In genomic region chr5:159096555-159097460, GRCh38 we compare ENCODE assay signal across 9 cellular contexts. TPM values are rescaled to one million over a fixed set of nuclear protein-coding genes. Genes with fewer than 3 reads are reported as not detected.
A peak's percentile ranks its signal among the peaks of the same experiment; 100 is the strongest.
DNase-seq lines count a peak whose midpoint lies in the region; ATAC-seq and TF ChIP-seq lines count a peak whose summit lies in the region.
"Had no signal": no experiment of that assay in that cellular context is flagged by ENCODE, and none has a peak within 500 bp of the region (broad histone marks: within the 10 kb centered on the region; RNA-seq: fewer than 3 reads in every experiment).

No MANE protein-coding gene starts in this region.

- TF ChIP-seq CTCF in brain (conservative IDR thresholded peaks at IDR 0.05) (no peak), mesothelial cell of epicardium (IDR thresholded peaks at IDR 0.05; ENCODE audit: unreplicated experiment) (no peak), type B pancreatic cell (conservative IDR thresholded peaks at IDR 0.05) (no peak)

- H3K9me3 Mint-ChIP-seq in activated naive CD4-positive, alpha-beta T cell treated with anti-CD3 and anti-CD28 coated beads, Interleukin-2, amount 10 ng/mL, durations not matched to agents 7 days and 5 days: no peaks in the 10 kb centered on the region
- H3K9me3 Mint-ChIP-seq in brain (peaks cover 0 to 8% (median 0%) of the 10 kb centered on the region in 5 experiments), mesothelial cell of epicardium (no peaks in the 10 kb centered on the region), type B pancreatic cell (no peaks in the 10 kb centered on the region)

- peaks cover 74% of the 10 kb centered on the region for H3K27me3 Mint-ChIP-seq in activated naive CD4-positive, alpha-beta T cell treated with anti-CD3 and anti-CD28 coated beads, Interleukin-2, amount 10 ng/mL, durations not matched to agents 7 days and 5 days
- H3K27me3 Mint-ChIP-seq in brain: peaks cover 82% of the 10 kb centered on the region
- H3K27me3 Mint-ChIP-seq in mesothelial cell of epicardium (ENCODE audit: low read depth): peaks cover 95% of the 10 kb centered on the region
- H3K27me3 Mint-ChIP-seq in type B pancreatic cell: peaks cover 94% of the 10 kb centered on the region

- no peak for DNase-seq in activated naive CD4-positive, alpha-beta T cell treated with anti-CD3 and anti-CD28 coated beads, Interleukin-2, amount 10 ng/mL, durations not matched to agents 7 days and 5 days
- no peak for DNase-seq in activated naive CD4-positive, alpha-beta T cell treated with anti-CD3 and anti-CD28 coated beads, Interleukin-2, amount 50 U/mL, for 16 hours
- no peak for DNase-seq in mesothelial cell of epicardium (ENCODE audit: low spot score in 2 of 2, unreplicated experiment in 2 of 2)
- DNase-seq in type B pancreatic cell (ENCODE audit: extremely low spot score, unreplicated experiment): peak; percentile 66
- DNase-seq in NCI-H345 (lab: John Stamatoyannopoulos, UW): no peak
- DNase-seq: AML-193 had no signal

- H3K4me3 Mint-ChIP-seq in activated naive CD4-positive, alpha-beta T cell treated with anti-CD3 and anti-CD28 coated beads, Interleukin-2, amount 10 ng/mL, durations not matched to agents 7 days and 5 days: peak overlapping the region; percentile 73
- H3K4me3 Mint-ChIP-seq in brain (peak overlapping the region in 4 of 5 experiments; percentile 88 to 94 (median 91)), mesothelial cell of epicardium (peak overlapping the region; percentile 62), type B pancreatic cell (peak overlapping the region; percentile 92)

- ATAC-seq in HG03139 (IDR thresholded peaks at IDR 0.05; ENCODE audit: unreplicated experiment): no peak
- no peak for ATAC-seq in HG03520 (IDR thresholded peaks at IDR 0.05; ENCODE audit: unreplicated experiment)

- peaks cover 55% of the 10 kb centered on the region for H3K4me1 Mint-ChIP-seq in activated naive CD4-positive, alpha-beta T cell treated with anti-CD3 and anti-CD28 coated beads, Interleukin-2, amount 10 ng/mL, durations not matched to agents 7 days and 5 days
- peaks cover 66% of the 10 kb centered on the region for H3K4me1 Mint-ChIP-seq in brain
- H3K4me1 Mint-ChIP-seq in mesothelial cell of epicardium: peaks cover 34% of the 10 kb centered on the region
- H3K4me1 Mint-ChIP-seq in type B pancreatic cell (ENCODE audit: unreplicated experiment): peaks cover 29% of the 10 kb centered on the region

- peak overlapping the region; percentile 71 for H3K27ac Mint-ChIP-seq in activated naive CD4-positive, alpha-beta T cell treated with anti-CD3 and anti-CD28 coated beads, Interleukin-2, amount 10 ng/mL, durations not matched to agents 7 days and 5 days
- peak overlapping the region in 2 of 5 experiments; percentile 93 to 94 for H3K27ac Mint-ChIP-seq in brain
- no peak overlapping the region for H3K27ac Mint-ChIP-seq in mesothelial cell of epicardium
- peak overlapping the region; percentile 78 for H3K27ac Mint-ChIP-seq in type B pancreatic cell

- CTCF ChIA-PET in activated naive CD4-positive, alpha-beta T cell treated with anti-CD3 and anti-CD28 coated beads, Interleukin-2, amount 10 ng/mL, durations not matched to agents 7 days and 5 days (lab: Charles Lee): no interaction called here

- H3K36me3 Mint-ChIP-seq in activated naive CD4-positive, alpha-beta T cell treated with anti-CD3 and anti-CD28 coated beads, Interleukin-2, amount 10 ng/mL, durations not matched to agents 7 days and 5 days: peaks cover 1% of the 10 kb centered on the region
- peaks cover 3% of the 10 kb centered on the region for H3K36me3 Mint-ChIP-seq in brain
- H3K36me3 Mint-ChIP-seq in mesothelial cell of epicardium: no peaks in the 10 kb centered on the region
- peaks cover 15% of the 10 kb centered on the region for H3K36me3 Mint-ChIP-seq in type B pancreatic cell

RNA-seq across cellular contexts. Expression of gene EBF1, which starts 2.9 kb away (rescaled TPM):
- 9.7 TPM for polyA plus RNA-seq in brain (ENCODE audit: insufficient read depth, low read depth, low replicate concordance)
- total RNA-seq in mesothelial cell of epicardium: 0.96 to 1.6 TPM (median 1.4 TPM) in 3 replicates
- total RNA-seq in type B pancreatic cell (ENCODE audit: low replicate concordance): 2.2 and 73.2 TPM in 2 replicates
